Comparison of ENCODE assay signal across 32 cellular contexts in genomic region chr11:74766905-74767304, GRCh38. TPM values are rescaled to one million over a fixed set of nuclear protein-coding genes. Genes with fewer than 3 reads are reported as not detected.
"Had no signal": no experiment of that assay in that cellular context is flagged by ENCODE, and none has a peak within 500 bp of the region (broad histone marks: within the 10 kb centered on the region; RNA-seq: fewer than 3 reads in every experiment).

No MANE protein-coding gene starts in this region.

- H3K9me3 ChIP-seq: colonic mucosa, esophagus squamous epithelium, gastrocnemius medialis, heart right ventricle, left lung, lower lobe of right lung had no signal

- H3K27ac Mint-ChIP-seq: dendritic cell treated with granulocyte-macrophage colony-stimulating factor and Interleukin-4, amounts not matched to agents 40 ng/mL and 50 ng/mL, for 4 days; endodermal cell; naive thymus-derived CD4-positive, alpha-beta T cell had no signal

- FAIRE-seq: endometrium, islet of Langerhans, keratinocyte had no signal

- H3K4me1 ChIP-seq: colonic mucosa had no signal

- H3K27me3 Mint-ChIP-seq: dendritic cell treated with granulocyte-macrophage colony-stimulating factor and Interleukin-4, amounts not matched to agents 40 ng/mL and 50 ng/mL, for 4 days; effector memory CD8-positive, alpha-beta T cell; naive thymus-derived CD4-positive, alpha-beta T cell had no signal

- H3K36me3 ChIP-seq: colonic mucosa, gastrocnemius medialis, heart right ventricle, lower lobe of right lung had no signal

- H3K9me3 Mint-ChIP-seq: dendritic cell treated with granulocyte-macrophage colony-stimulating factor and Interleukin-4, amounts not matched to agents 40 ng/mL and 50 ng/mL, for 4 days; effector memory CD8-positive, alpha-beta T cell; endodermal cell had no signal

- H3K4me1 Mint-ChIP-seq: endodermal cell had no signal

- ATAC-seq: effector memory CD8-positive, alpha-beta T cell; esophagus mucosa; gastrocnemius medialis; heart right ventricle; left cardiac atrium; left lung; left ventricle myocardium superior; lower lobe of right lung; naive thymus-derived CD4-positive, alpha-beta T cell had no signal

- H3K4me3 Mint-ChIP-seq: dendritic cell treated with granulocyte-macrophage colony-stimulating factor and Interleukin-4, amounts not matched to agents 40 ng/mL and 50 ng/mL, for 4 days; effector memory CD8-positive, alpha-beta T cell; endodermal cell; naive thymus-derived CD4-positive, alpha-beta T cell had no signal

- H3K27ac ChIP-seq: colonic mucosa, epithelial cell of prostate, esophagus squamous epithelium, gastrocnemius medialis, heart right ventricle, left lung, lower lobe of right lung had no signal

- H3K27me3 ChIP-seq: colonic mucosa, esophagus squamous epithelium, gastrocnemius medialis, heart right ventricle, left lung had no signal

- DNase-seq: colonic mucosa; cortex of kidney; effector CD8-positive, alpha-beta T cell; effector memory CD8-positive, alpha-beta T cell; endodermal cell; erythroblast; esophagus squamous epithelium; foreskin fibroblast; foreskin melanocyte; gastrocnemius medialis; glutamatergic neuron; head of caudate nucleus; heart right ventricle; hippocampal formation; left cardiac atrium; left lung; left ventricle myocardium superior; lower lobe of right lung; mesenchymal stem cell; midbrain; naive thymus-derived CD4-positive, alpha-beta T cell had no signal

- H3K4me3 ChIP-seq: colonic mucosa, esophagus squamous epithelium, gastrocnemius medialis, heart right ventricle, left lung, lower lobe of right lung had no signal

RNA-seq across cellular contexts. Expression of gene CHRDL2, which starts 35.7 kb away (rescaled TPM):
- total RNA-seq: glomerular endothelial cell; kidney epithelial cell; lower leg skin; lung microvascular endothelial cell; mononuclear cell; naive thymus-derived CD4-positive, alpha-beta T cell had no signal
- polyA plus RNA-seq: keratinocyte; naive thymus-derived CD4-positive, alpha-beta T cell had no signal
